ENCODE assay signal across 8 cellular contexts in genomic region chr6:44312901-44313788, GRCh38. TPM values are rescaled to one million over a fixed set of nuclear protein-coding genes. Genes with fewer than 3 reads are reported as not detected.
DNase-seq lines count a peak whose midpoint lies in the region; ATAC-seq and TF ChIP-seq lines count a peak whose summit lies in the region.

TSS of gene AARS2 (minus strand) at chr6:44313347. CDS start at chr6:44313323, 24 bp downstream.

- DNase-seq in DMS153 (lab: John Stamatoyannopoulos, UW) (peak; percentile 58), activated T-cell treated with anti-CD3 and anti-CD28 coated beads for 1 hour (ENCODE audit: low read depth) (peak; percentile 96), epithelial cell of prostate (ENCODE audit: low read depth, low spot score) (peak; percentile 31), mucosa of descending colon (peak; percentile 90 to 92 (median 92))
- peak; percentile 89 to 95 for DNase-seq in stimulated activated CD8-positive, alpha-beta memory T cell treated with anti-CD3 and anti-CD28 coated beads, Interleukin-4, amount 100 ng/mL, for 1 hour (ENCODE audit: low read depth in 2 of 2, low spot score in 1 of 2)

- H3K79me2 ChIP-seq in OCI-LY1 (ENCODE audit: insufficient read depth, low read length): no peaks in the 10 kb centered on the region

- H3K9me3 ChIP-seq in HUES64 (ENCODE audit: insufficient read depth, low read depth, low read length) (no peaks in the 10 kb centered on the region), OCI-LY1 (ENCODE audit: low read length) (no peaks in the 10 kb centered on the region), mucosa of descending colon (no peaks in the 10 kb centered on the region)

- H3K4me1 ChIP-seq in HUES64 (ENCODE audit: insufficient read depth, low read length): no peaks in the 10 kb centered on the region
- peaks cover 11% of the 10 kb centered on the region for H3K4me1 ChIP-seq in OCI-LY1 (ENCODE audit: insufficient read depth, low read length, severe bottlenecking)
- H3K4me1 ChIP-seq in mucosa of descending colon (ENCODE audit: low read depth): peaks cover 13% of the 10 kb centered on the region

- H3K9me2 ChIP-seq in OCI-LY1 (ENCODE audit: low read depth, low read length): no peaks in the 10 kb centered on the region

- intact Hi-C loops in mucosa of descending colon (cut with DNase I, micrococcal nuclease): no loop called here

- TF ChIP-seq CTCF in OCI-LY1 (IDR thresholded peaks at IDR 0.05; ENCODE audit: low read length) (peak; percentile 92), mucosa of descending colon (IDR thresholded peaks at IDR 0.05) (peak; percentile 97)

- H3K36me3 ChIP-seq in HUES64 (ENCODE audit: insufficient read depth, low read length): peaks cover 35% of the 10 kb centered on the region
- H3K36me3 ChIP-seq in OCI-LY1 (ENCODE audit: insufficient read depth, low read length): peaks cover 34% of the 10 kb centered on the region; the same call in 1 of the 2 replicates
- H3K36me3 ChIP-seq in mucosa of descending colon (ENCODE audit: low read depth): no peaks in the 10 kb centered on the region

- no peaks in the 10 kb centered on the region for H3F3A ChIP-seq in OCI-LY1 (ENCODE audit: insufficient read depth, low read length)

- peak within 1 kb of the TSS; percentile 85 for H3K27ac ChIP-seq in HUES64 (ENCODE audit: low read depth, low read length)
- H3K27ac ChIP-seq in OCI-LY1 (ENCODE audit: low read depth, low read length, poor library complexity, severe bottlenecking): peak within 1 kb of the TSS; percentile 31
- peak within 1 kb of the TSS; percentile 18 for H3K27ac ChIP-seq in epithelial cell of prostate

- 4% methylated on average over 52 of the region's 52 CpGs for WGBS in HUES64

- H3K4me2 ChIP-seq in OCI-LY1 (ENCODE audit: low read length): peak within 1 kb of the TSS; percentile 85

- H3K4me3 ChIP-seq in HUES64 (ENCODE audit: low read length): peak within 1 kb of the TSS; percentile 83
- H3K4me3 ChIP-seq in OCI-LY1 (ENCODE audit: low read depth, low read length, poor library complexity, severe bottlenecking): peak within 1 kb of the TSS; percentile 77
- peak within 1 kb of the TSS; percentile 81 for H3K4me3 ChIP-seq in mucosa of descending colon

- H4K20me1 ChIP-seq in OCI-LY1 (ENCODE audit: insufficient read depth, low read length): no peaks in the 10 kb centered on the region

- no peak within 1 kb of the TSS for H2AFZ ChIP-seq in OCI-LY1 (ENCODE audit: low read length)

- ATAC-seq in GM21515 (IDR thresholded peaks at IDR 0.05; ENCODE audit: unreplicated experiment) (peak; percentile 91), mucosa of descending colon (peak; percentile 99)

- H3K9ac ChIP-seq in HUES64 (ENCODE audit: low read depth, low read length) (peak within 1 kb of the TSS; percentile 94), OCI-LY1 (ENCODE audit: low read length) (peak within 1 kb of the TSS; percentile 82)

- H3K27me3 ChIP-seq in HUES64 (ENCODE audit: insufficient read depth, low read length): no peaks in the 10 kb centered on the region
- H3K27me3 ChIP-seq in OCI-LY1 (ENCODE audit: insufficient read depth, low read length): no peaks in the 10 kb centered on the region

RNA-seq across cellular contexts. Expression of gene AARS2, which starts in this region (rescaled TPM):
- 11.2 TPM for polyA plus RNA-seq in HUES64 (2013, experiment 1 of 2)
- 11.9 TPM for polyA plus RNA-seq in HUES64 (2013, experiment 2 of 2)
- total RNA-seq in mucosa of descending colon: 10 to 100 TPM; 12.5 to 21.1 (median 15.9) TPM

Comparison
In these comparisons a context has a peak if more than half of its experiments do, and no peak if none do; other contexts are left out.
1. Peak in every context shown above with its lines: DNase-seq, ATAC-seq, H3K4me3 ChIP-seq and H3K27ac ChIP-seq.
2. DNase-seq: peak in every context shown above with its lines; median percentile 96 in activated T-cell treated with anti-CD3 and anti-CD28 coated beads for 1 hour; 92 in mucosa of descending colon; 92 in stimulated activated CD8-positive, alpha-beta memory T cell treated with anti-CD3 and anti-CD28 coated beads, Interleukin-4, amount 100 ng/mL, for 1 hour; 58 in DMS153; 31 in epithelial cell of prostate.
3. H3K27ac ChIP-seq: peak in every context shown above with its lines; median percentile 85 in HUES64; 31 in OCI-LY1; 18 in epithelial cell of prostate.